ENCODE assay signal across 27 cellular contexts in genomic region chr10:8193546-8193945, GRCh38.
"Had no signal": no experiment of that assay in that cellular context is flagged by ENCODE, and none has a peak within 500 bp of the region (broad histone marks: within the 10 kb centered on the region; RNA-seq: fewer than 3 reads in every experiment).

No MANE protein-coding gene starts in this region.

- H3K9me3 ChIP-seq: esophagus squamous epithelium, gastroesophageal sphincter, neutrophil, ovary, prostate gland, right atrium auricular region, spleen, thyroid gland, uterus had no signal

- H3K27ac ChIP-seq: dorsolateral prefrontal cortex, esophagus squamous epithelium, gastroesophageal sphincter, neutrophil, ovary, prostate gland, right atrium auricular region, spleen, thyroid gland, uterus had no signal

- H3K9me3 Mint-ChIP-seq: activated T-helper 1 cell treated with anti-CD3 and anti-CD28 coated beads, Interleukin-12 subunit alpha, Interleukin-12 subunit beta, Interleukin-2, Interleukin-4 antibody, amounts not matched to agents 30 ng/mL and 10 ng/mL and 1 ng/mL, durations not matched to agents 14 hours and 24 hours and 36 hours; central memory CD8-positive, alpha-beta T cell; effector memory CD8-positive, alpha-beta T cell; natural killer cell treated with Interleukin-12 subunit alpha and Interleukin-12 subunit beta and Interleukin-15 and Interleukin-18, amount 100 ng/mL, for 72 hours had no signal

- H3K27me3 ChIP-seq: ovary, right atrium auricular region, thyroid gland, uterus had no signal

- FAIRE-seq: colon had no signal

- H3K27ac Mint-ChIP-seq: activated CD8-positive, alpha-beta T cell treated with anti-CD3 and anti-CD28 coated beads, Interleukin-2, amount 10 ng/mL, durations not matched to agents 7 days and 5 days; activated naive CD4-positive, alpha-beta T cell treated with anti-CD3 and anti-CD28 coated beads, Interleukin-2, amount 50 U/mL, for 72 hours; activated T-helper 1 cell treated with anti-CD3 and anti-CD28 coated beads, Interleukin-12 subunit alpha, Interleukin-12 subunit beta, Interleukin-2, Interleukin-4 antibody, amounts not matched to agents 30 ng/mL and 10 ng/mL and 1 ng/mL, durations not matched to agents 14 hours and 24 hours and 36 hours; effector memory CD8-positive, alpha-beta T cell; natural killer cell treated with Interleukin-12 subunit alpha and Interleukin-12 subunit beta and Interleukin-15 and Interleukin-18, amount 100 ng/mL, for 72 hours had no signal

- H3K4me1 ChIP-seq: esophagus squamous epithelium, gastroesophageal sphincter, prostate gland, right atrium auricular region, spleen, thyroid gland, uterus had no signal

- DNase-seq: activated CD4-positive, alpha-beta T cell treated with anti-CD3 and anti-CD28 coated beads for 1 hour; activated CD4-positive, alpha-beta T cell treated with anti-CD3 and anti-CD28 coated beads, Interleukin-2, amount 50 U/mL, for 1 hour; activated CD8-positive, alpha-beta T cell treated with anti-CD3 and anti-CD28 coated beads, Interleukin-2, amount 10 ng/mL, durations not matched to agents 7 days and 5 days; activated gamma-delta T cell; aorta; dorsolateral prefrontal cortex; effector memory CD8-positive, alpha-beta T cell; esophagus squamous epithelium; head of caudate nucleus; hypothalamus; ovary; spleen; stimulated activated CD4-positive, alpha-beta T cell treated with anti-CD3 and anti-CD28 coated beads, Interleukin-4, amount 100 ng/mL, for 24 hours; stimulated activated naive CD8-positive, alpha-beta T cell treated with anti-CD3 and anti-CD28 coated beads, Interleukin-15, Interleukin-2, amounts not matched to agents 100 U/mL and 50 U/mL, for 24 hours; T-helper 9 cell; thyroid gland; uterus had no signal

- H3K36me3 ChIP-seq: esophagus squamous epithelium, gastroesophageal sphincter, neutrophil, ovary, prostate gland, right atrium auricular region, spleen, thyroid gland, uterus had no signal

- H3K4me3 Mint-ChIP-seq: activated CD8-positive, alpha-beta T cell treated with anti-CD3 and anti-CD28 coated beads, Interleukin-2, amount 10 ng/mL, durations not matched to agents 7 days and 5 days; activated T-helper 1 cell treated with anti-CD3 and anti-CD28 coated beads, Interleukin-12 subunit alpha, Interleukin-12 subunit beta, Interleukin-2, Interleukin-4 antibody, amounts not matched to agents 30 ng/mL and 10 ng/mL and 1 ng/mL, durations not matched to agents 14 hours and 24 hours and 36 hours; central memory CD8-positive, alpha-beta T cell; effector memory CD8-positive, alpha-beta T cell; natural killer cell treated with Interleukin-12 subunit alpha and Interleukin-12 subunit beta and Interleukin-15 and Interleukin-18, amount 100 ng/mL, for 72 hours had no signal

- H3K4me3 ChIP-seq: dorsolateral prefrontal cortex, esophagus squamous epithelium, gastroesophageal sphincter, lung, ovary, prostate gland, right atrium auricular region, spleen, thyroid gland, uterus had no signal
